14 cellular contexts compared by ENCODE assay signal in genomic region chr4:109966891-109967481, GRCh38. TPM values are rescaled to one million over a fixed set of nuclear protein-coding genes. Genes with fewer than 3 reads are reported as not detected.
"Had no signal": no experiment of that assay in that cellular context is flagged by ENCODE, and none has a peak within 500 bp of the region (broad histone marks: within the 10 kb centered on the region; RNA-seq: fewer than 3 reads in every experiment).

No MANE protein-coding gene starts in this region.

- H3K36me3 ChIP-seq: prostate gland, thyroid gland, vagina had no signal

- H2AFZ ChIP-seq: hepatocyte had no signal

- H3K4me2 ChIP-seq: hepatocyte had no signal

- H3K4me3 ChIP-seq: hepatocyte, prostate gland, thyroid gland, vagina had no signal

- H3K27ac ChIP-seq: hepatocyte, prostate gland, thyroid gland, vagina had no signal

- H3K27me3 ChIP-seq: hepatocyte, thyroid gland, vagina had no signal

- H3K9me3 ChIP-seq: prostate gland, thyroid gland, vagina had no signal

- ATAC-seq: sciatic nerve had no signal

- H3K79me2 ChIP-seq: hepatocyte had no signal

- H3K4me1 ChIP-seq: prostate gland, thyroid gland, vagina had no signal

- DNase-seq: activated CD4-positive, alpha-beta T cell treated with anti-CD3 and anti-CD28 coated beads, Interleukin-2, amount 10 ng/mL, durations not matched to agents 7 days and 5 days; activated CD8-positive, alpha-beta memory T cell treated with anti-CD3 and anti-CD28 coated beads for 24 hours; activated naive CD8-positive, alpha-beta T cell treated with anti-CD3 and anti-CD28 coated beads for 36 hours; mesendoderm; nucleus accumbens; stimulated activated CD4-positive, alpha-beta T cell treated with anti-CD3 and anti-CD28 coated beads, Interleukin-2, amount 100 ng/mL, for 24 hours; SW 1271; thyroid gland had no signal

RNA-seq across cellular contexts. Expression of gene EGF, which starts 54.3 kb away (rescaled TPM):
- total RNA-seq: activated CD4-positive, alpha-beta T cell treated with anti-CD3 and anti-CD28 coated beads, Interleukin-2, amount 10 ng/mL, durations not matched to agents 7 days and 5 days; activated naive CD8-positive, alpha-beta T cell treated with anti-CD3 and anti-CD28 coated beads for 36 hours; activated T-helper 1 cell treated with anti-CD3 and anti-CD28 coated beads, Interleukin-12 subunit alpha, Interleukin-12 subunit beta, Interleukin-2, Interleukin-4 antibody, amounts not matched to agents 30 ng/mL and 10 ng/mL and 1 ng/mL, durations not matched to agents 14 hours and 24 hours and 36 hours had no signal
- polyA plus RNA-seq: liver had no signal
